ENCODE assay signal across 21 cellular contexts in genomic region chr3:128253150-128253549, GRCh38.
"Had no signal": no experiment of that assay in that cellular context is flagged by ENCODE, and none has a peak within 500 bp of the region (broad histone marks: within the 10 kb centered on the region; RNA-seq: fewer than 3 reads in every experiment).

No MANE protein-coding gene starts in this region.

- DNase-seq: activated CD4-positive, alpha-beta T cell treated with anti-CD3 and anti-CD28 coated beads, Interleukin-2, amount 10 ng/mL, durations not matched to agents 7 days and 5 days; activated CD4-positive, CD25-positive, alpha-beta regulatory T cell treated with anti-CD3 and anti-CD28 coated beads, Interleukin-2, amount 50 U/mL, for 72 hours; activated CD8-positive, alpha-beta memory T cell treated with anti-CD3 and anti-CD28 coated beads, Interleukin-2, amount 10 ng/mL, durations not matched to agents 7 days and 5 days; activated CD8-positive, alpha-beta T cell treated with anti-CD3 and anti-CD28 coated beads for 36 hours; activated effector memory CD4-positive, alpha-beta T cell treated with anti-CD3 and anti-CD28 coated beads, Interleukin-2, amount 50 U/mL, for 16 hours; activated naive CD4-positive, alpha-beta T cell treated with anti-CD3 and anti-CD28 coated beads, Interleukin-2, amount 10 ng/mL, durations not matched to agents 7 days and 5 days; activated T-cell treated with anti-CD3 and anti-CD28 coated beads for 4 hours; amygdala; effector CD4-positive, alpha-beta T cell; foreskin fibroblast; hypothalamus; lower lobe of right lung; naive thymus-derived CD4-positive, alpha-beta T cell; retina; stimulated activated CD4-positive, alpha-beta T cell treated with anti-CD3 and anti-CD28 coated beads, Interleukin-12 subunit alpha, Interleukin-12 subunit beta, amount 100 ng/mL, for 4 hours; stimulated activated naive CD8-positive, alpha-beta T cell treated with anti-CD3 and anti-CD28 coated beads, Interleukin-15, amount 100 ng/mL, for 72 hours; T-cell had no signal

- ATAC-seq: activated CD8-positive, alpha-beta memory T cell treated with anti-CD3 and anti-CD28 coated beads, Interleukin-2, amount 10 ng/mL, durations not matched to agents 7 days and 5 days; activated CD8-positive, alpha-beta T cell treated with anti-CD3 and anti-CD28 coated beads for 36 hours; lower lobe of right lung; naive thymus-derived CD4-positive, alpha-beta T cell; stimulated activated naive CD8-positive, alpha-beta T cell treated with anti-CD3 and anti-CD28 coated beads, Interleukin-15, amount 100 ng/mL, for 72 hours; T-cell had no signal

- H3K27ac ChIP-seq: lower lobe of right lung, tibial nerve, VCaP had no signal

- H3K4me1 ChIP-seq: lower lobe of right lung, tibial nerve had no signal

- H3K27me3 ChIP-seq: tibial nerve had no signal

- H3K9me3 ChIP-seq: lower lobe of right lung, tibial nerve had no signal

- H3K4me3 ChIP-seq: lower lobe of right lung, tibial nerve had no signal

- FAIRE-seq: endometrium, urothelium cell line had no signal
